Comparison of ENCODE assay signal across 8 cellular contexts in the genomic region with DNA sequence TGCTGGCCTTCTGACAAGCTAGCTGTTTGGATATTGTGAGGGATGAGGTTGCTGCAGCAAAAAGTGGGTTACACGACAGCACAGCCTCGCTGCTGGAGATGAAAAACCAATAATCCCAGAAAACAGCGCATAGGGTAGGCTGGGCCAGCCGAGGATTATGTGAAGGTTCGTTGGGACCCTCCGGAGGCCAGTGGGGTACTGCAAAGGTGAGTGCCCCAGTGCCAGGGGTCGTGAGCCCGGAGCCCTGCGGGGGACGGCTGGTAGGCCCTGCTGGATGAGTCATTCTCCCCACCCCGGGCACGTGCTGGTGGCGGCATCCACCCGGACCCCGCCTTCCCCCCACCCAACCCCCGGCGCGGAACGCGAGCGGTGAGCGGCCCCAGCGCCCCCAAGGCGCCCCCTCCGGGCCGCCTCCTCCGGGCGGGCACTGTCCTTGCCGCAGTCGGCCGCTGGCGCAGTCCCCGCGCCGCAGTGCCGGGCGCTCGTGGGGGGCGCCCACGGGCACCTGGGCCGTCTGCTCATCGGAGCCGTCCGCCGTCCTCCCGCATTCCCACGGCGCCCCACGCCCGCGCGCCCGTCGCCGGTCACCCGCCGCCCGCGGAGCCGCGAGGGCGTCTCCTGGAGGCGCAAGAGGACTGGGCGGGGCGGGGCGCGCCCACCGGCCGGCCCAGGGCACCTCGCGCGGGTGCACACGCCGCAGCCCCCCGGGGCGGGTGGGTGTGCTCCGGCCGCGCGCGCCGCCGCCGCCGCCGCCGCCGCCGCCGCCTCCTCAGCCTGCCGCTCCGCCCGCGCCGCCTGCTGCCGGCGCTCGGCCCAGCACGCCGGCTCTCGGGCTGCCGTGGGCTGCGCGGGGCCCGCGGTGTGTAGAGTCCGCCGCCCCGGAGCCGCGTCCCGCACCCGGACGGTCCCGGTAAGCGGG. TPM values are rescaled to one million over a fixed set of nuclear protein-coding genes. Genes with fewer than 3 reads are reported as not detected.
DNase-seq lines count a peak whose midpoint lies in the region; ATAC-seq, FAIRE-seq and TF ChIP-seq lines count a peak whose summit lies in the region.

Gene PHF24, plus strand, starts transcription at position 794 of the 919 bp plus-strand sequence. CDS start 13,014 bp downstream, outside the sequence.

- no peaks in the 10 kb centered on the region for H3K36me3 Mint-ChIP-seq in activated B cell treated with CpG ODN at 0.5 μM for 24 hours (ENCODE audit: low read depth)

- H3K9me3 ChIP-seq in neuron (ENCODE audit: low read length), result peaks cover 2% of the 10 kb centered on the region

- peak within 1 kb of the TSS; percentile 62 for H3K4me3 Mint-ChIP-seq in activated B cell treated with CpG ODN at 0.5 μM for 24 hours

- no peak for TF ChIP-seq CTCF in activated B cell treated with CpG ODN at 0.5 μM for 24 hours (IDR thresholded peaks at IDR 0.05)

- ATAC-seq in activated B cell treated with CpG ODN at 0.5 μM for 24 hours (ENCODE audit: low read depth), result peak; percentile 77
- ATAC-seq in esophagus mucosa, result peak; percentile 63
- no peak for ATAC-seq in HG03520 (IDR thresholded peaks at IDR 0.05; ENCODE audit: unreplicated experiment)

- H3K27ac Mint-ChIP-seq in activated B cell treated with CpG ODN at 0.5 μM for 24 hours, result no peak within 1 kb of the TSS

- no peak within 1 kb of the TSS for H2AFZ ChIP-seq in neuron (ENCODE audit: low read depth, low read length)

- no peak for TF ChIP-seq POLR2A in GM12892 (IDR thresholded peaks at IDR 0.05; ENCODE audit: low read depth, low read length)

- peaks cover 58% of the 10 kb centered on the region for H3K27me3 ChIP-seq in neuron (ENCODE audit: insufficient read depth, low read length)

- FAIRE-seq in GM12892 (lab: Jason Lieb, UNC), result no peak

- H3K4me1 ChIP-seq in neuron (ENCODE audit: insufficient read depth, low read length), result peaks cover 11% of the 10 kb centered on the region

- H3K4me3 ChIP-seq in neuron (ENCODE audit: low read length), result peak within 1 kb of the TSS; percentile 35

- H3K9me3 Mint-ChIP-seq in activated B cell treated with CpG ODN at 0.5 μM for 24 hours, result no peaks in the 10 kb centered on the region

- CTCF ChIA-PET in activated B cell treated with CpG ODN at 0.5 μM for 24 hours (lab: Charles Lee), result no interaction called here

- peaks cover 6% of the 10 kb centered on the region for H3K4me1 Mint-ChIP-seq in activated B cell treated with CpG ODN at 0.5 μM for 24 hours

- peaks cover 46% of the 10 kb centered on the region for H3K27me3 Mint-ChIP-seq in activated B cell treated with CpG ODN at 0.5 μM for 24 hours

- no peaks in the 10 kb centered on the region for H3K36me3 ChIP-seq in neuron (ENCODE audit: insufficient read depth, low read length)

- peak; percentile 73 for DNase-seq in activated effector memory CD4-positive, alpha-beta T cell treated with anti-CD3 and anti-CD28 coated beads, Interleukin-2, amount 50 U/mL, for 16 hours
- DNase-seq in activated effector memory CD4-positive, alpha-beta T cell treated with Interleukin-2 at 50 U/mL for 16 hours, result no peak
- peak; percentile 32 for DNase-seq in activated B cell treated with CpG ODN at 0.5 μM for 24 hours
- no peak for DNase-seq in GM12892 (ENCODE audit: insufficient read length)
- no peak for DNase-seq in 8988T

- intact Hi-C loops in activated B cell treated with CpG ODN at 0.5 μM for 24 hours (cut with micrococcal nuclease), result no loop called here

- POLR2A ChIA-PET in activated B cell treated with CpG ODN at 0.5 μM for 24 hours (lab: Charles Lee), result no interaction called here

RNA-seq across cellular contexts. Expression of gene PHF24, which starts in this region (rescaled TPM):
- 0.13 TPM in 1 of 2 replicates, not detected in the other for total RNA-seq in activated B cell treated with CpG ODN at 0.5 μM for 24 hours
- 0.48 TPM for total RNA-seq in esophagus mucosa
- 0.47 TPM for polyA plus RNA-seq in GM12892 (2012; ENCODE audit: missing spikeins)

Comparison
In these comparisons a context has a peak if more than half of its experiments do, and no peak if none do; other contexts are left out.
1. Peak in DNase-seq and ATAC-seq in activated B cell treated with CpG ODN at 0.5 μM for 24 hours; RNA of the gene not detected or under 1 TPM.
2. Peak in ATAC-seq in esophagus mucosa; RNA of the gene not detected or under 1 TPM.